In the genomic region with DNA sequence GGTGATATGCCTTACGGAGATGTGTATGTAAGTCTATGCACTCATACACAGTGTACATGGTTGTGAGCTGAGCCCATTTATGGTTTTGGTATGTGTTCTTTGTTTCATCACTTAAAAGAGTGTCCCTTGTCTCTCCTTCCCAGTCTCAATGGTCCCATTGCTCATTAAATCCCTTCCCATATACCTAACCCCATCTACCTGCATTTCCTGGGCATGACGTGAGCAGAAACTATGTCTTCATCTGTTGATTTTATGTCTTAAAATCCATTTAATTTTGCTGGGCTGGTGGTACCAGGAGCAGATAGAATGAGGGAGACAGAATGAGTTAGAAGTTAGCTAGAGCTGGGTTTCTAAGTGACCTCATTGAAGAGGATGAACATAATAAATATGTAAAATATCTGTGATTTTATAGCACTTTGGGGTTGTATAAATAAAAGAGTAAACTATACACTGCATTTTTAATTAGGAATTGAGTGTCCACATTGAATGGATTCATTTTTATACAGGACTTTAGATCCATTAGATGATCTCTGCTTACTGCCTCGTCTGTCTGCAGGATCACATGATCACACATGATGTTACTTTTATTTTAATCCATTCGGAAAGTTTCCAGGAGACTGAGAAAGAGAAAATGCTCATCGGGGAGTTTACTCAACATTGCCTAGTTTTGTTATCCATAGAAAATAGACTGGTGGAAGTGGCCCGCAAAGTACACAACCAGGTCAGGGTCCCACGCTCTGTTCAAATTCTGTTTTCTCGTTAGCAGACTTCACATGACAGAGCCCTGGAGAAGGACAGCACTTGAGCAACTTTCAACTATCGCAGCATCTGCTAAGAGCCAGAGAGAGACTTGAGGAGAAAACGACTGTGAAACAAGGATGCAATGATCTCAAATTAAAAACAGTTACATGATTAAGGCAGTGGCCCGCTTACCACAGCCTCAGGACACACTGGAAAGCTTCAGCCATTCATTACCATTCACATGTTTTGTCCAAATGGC, we compare ENCODE assay signal across 11 cellular contexts. TPM values are rescaled to one million over a fixed set of nuclear protein-coding genes. Genes with fewer than 3 reads are reported as not detected.
DNase-seq lines count a peak whose midpoint lies in the region; ATAC-seq and TF ChIP-seq lines count a peak whose summit lies in the region.
"Had no signal": no experiment of that assay in that cellular context is flagged by ENCODE, and none has a peak within 500 bp of the region (broad histone marks: within the 10 kb centered on the region; RNA-seq: fewer than 3 reads in every experiment).

No MANE protein-coding gene starts in this region.

- H3K36me3 ChIP-seq in SJCRH30: no peaks in the 10 kb centered on the region
- no peaks in the 10 kb centered on the region for H3K36me3 ChIP-seq in upper lobe of right lung

- H3K27ac ChIP-seq in SJCRH30 (peak overlapping the region; percentile 93), upper lobe of right lung (peak overlapping the region; percentile 34)

- H3K27me3 Mint-ChIP-seq in nephron (ENCODE audit: low read depth): peaks cover 4% of the 10 kb centered on the region
- H3K27me3 Mint-ChIP-seq: dendritic cell treated with granulocyte-macrophage colony-stimulating factor and Interleukin-4, amounts not matched to agents 40 ng/mL and 50 ng/mL, for 4 days had no signal

- H3K27ac Mint-ChIP-seq in nephron: peak overlapping the region; percentile 88 to 98 (median 95)
- H3K27ac Mint-ChIP-seq: dendritic cell treated with granulocyte-macrophage colony-stimulating factor and Interleukin-4, amounts not matched to agents 40 ng/mL and 50 ng/mL, for 4 days had no signal

- no peak for TF ChIP-seq CTCF in fibroblast of mammary gland (conservative IDR thresholded peaks at IDR 0.05; ENCODE audit: control insufficient read depth, insufficient read depth, low read depth, low read length)
- no peak for TF ChIP-seq CTCF in nephron (IDR thresholded peaks at IDR 0.05; ENCODE audit: unreplicated experiment in 3 of 3)
- TF ChIP-seq CTCF in upper lobe of right lung (IDR thresholded peaks at IDR 0.05): no peak

- peaks cover 5% of the 10 kb centered on the region; the same call in 1 of the 2 replicates for H3K9me3 ChIP-seq in SJCRH30 (replicated peaks)
- H3K9me3 ChIP-seq in upper lobe of right lung: no peaks in the 10 kb centered on the region

- peaks cover 61% of the 10 kb centered on the region for H3K4me1 ChIP-seq in SJCRH30
- peaks cover 10% of the 10 kb centered on the region for H3K4me1 ChIP-seq in upper lobe of right lung

- H3K9me3 Mint-ChIP-seq in nephron: peaks cover 2% of the 10 kb centered on the region
- H3K9me3 Mint-ChIP-seq: dendritic cell treated with granulocyte-macrophage colony-stimulating factor and Interleukin-4, amounts not matched to agents 40 ng/mL and 50 ng/mL, for 4 days had no signal

- ATAC-seq in upper lobe of right lung (no peak), GM21381 (IDR thresholded peaks at IDR 0.05; ENCODE audit: unreplicated experiment) (no peak)

- no peaks in the 10 kb centered on the region for H3K27me3 ChIP-seq in SJCRH30
- H3K27me3 ChIP-seq in upper lobe of right lung: no peaks in the 10 kb centered on the region

- H3K4me1 Mint-ChIP-seq in nephron: peaks cover 88% of the 10 kb centered on the region

- peak in 1 of 2 experiments; percentile 54 for DNase-seq in SJCRH30
- DNase-seq in fibroblast of mammary gland (ENCODE audit: low read depth): peak; percentile 87
- DNase-seq in upper lobe of right lung: no peak
- no peak for DNase-seq in NCI-H1436 (lab: John Stamatoyannopoulos, UW)
- no peak for DNase-seq in NAMALWA (ENCODE audit: low spot score)
- no peak for DNase-seq in NCI-H2029 (lab: John Stamatoyannopoulos, UW)
- DNase-seq: H7, NCI-H1105 had no signal

- intact Hi-C loops in upper lobe of right lung (cut with DNase I): no loop called here

- H3K4me3 ChIP-seq in SJCRH30: no peak overlapping the region
- H3K4me3 ChIP-seq in fibroblast of mammary gland (ENCODE audit: control insufficient read depth, low read depth, low read length): no peak overlapping the region
- H3K4me3 ChIP-seq in upper lobe of right lung: no peak overlapping the region

- peak overlapping the region in 2 of 3 experiments; percentile 22 to 55 for H3K4me3 Mint-ChIP-seq in nephron
- H3K4me3 Mint-ChIP-seq: dendritic cell treated with granulocyte-macrophage colony-stimulating factor and Interleukin-4, amounts not matched to agents 40 ng/mL and 50 ng/mL, for 4 days had no signal

- no peaks in the 10 kb centered on the region for H3K36me3 Mint-ChIP-seq in nephron (ENCODE audit: low read depth)

RNA-seq across cellular contexts. Expression of gene ADAMTS1, which starts 44.5 kb away (rescaled TPM):
- total RNA-seq in SJCRH30 (2014; rRNA removed; shearing (Covaris generic)): 188 and 220 TPM in 2 replicates
- 122 TPM for total RNA-seq in upper lobe of right lung
